In genomic region chr16:9845661-9846361, GRCh38 we compare ENCODE assay signal across 23 cellular contexts.
DNase-seq lines count a peak whose midpoint lies in the region; ATAC-seq, FAIRE-seq and TF ChIP-seq lines count a peak whose summit lies in the region.
"Had no signal": no experiment of that assay in that cellular context is flagged by ENCODE, and none has a peak within 500 bp of the region (broad histone marks: within the 10 kb centered on the region; RNA-seq: fewer than 3 reads in every experiment).

No MANE protein-coding gene starts in this region.

- H3K4me3 ChIP-seq in A549 = no peak overlapping the region
- H3K4me3 ChIP-seq in choroid plexus epithelial cell (ENCODE audit: low read depth, low read length) = no peak overlapping the region
- H3K4me3 ChIP-seq in dorsolateral prefrontal cortex = no peak overlapping the region
- no peak overlapping the region for H3K4me3 ChIP-seq in colonic mucosa
- H3K4me3 ChIP-seq: mucosa of descending colon, SJCRH30, thyroid gland had no signal

- no peak for TF ChIP-seq CTCF in A549 (IDR thresholded peaks at IDR 0.05)
- no peak for TF ChIP-seq CTCF in choroid plexus epithelial cell (conservative IDR thresholded peaks at IDR 0.05; ENCODE audit: low read depth, low read length)
- no peak for TF ChIP-seq CTCF in dorsolateral prefrontal cortex (IDR thresholded peaks at IDR 0.05 in 54 of 56, conservative IDR thresholded peaks at IDR 0.05 in 2 of 56; ENCODE audit: low read depth in 1 of 56, partially characterized antibody in 56 of 56)
- no peak for TF ChIP-seq CTCF in colonic mucosa (IDR thresholded peaks at IDR 0.05)

- CTCF ChIA-PET in A549 (lab: Yijun Ruan, JAX) = interaction anchor here (0.6 kb wide), 1 partner anchor 583 kb away, joined by 4 read pairs; no protein-coding TSS in a partner anchor

- H3K9me3 ChIP-seq in A549 (no peaks in the 10 kb centered on the region), colonic mucosa (no peaks in the 10 kb centered on the region)
- H3K9me3 ChIP-seq: mucosa of descending colon, SJCRH30, thyroid gland had no signal

- ATAC-seq in A549 (peak in 1 of 2 experiments; percentile 67; a peak in 3 of 6 replicates), GM21619 (IDR thresholded peaks at IDR 0.05; ENCODE audit: unreplicated experiment) (no peak)
- ATAC-seq: activated CD8-positive, alpha-beta T cell treated with anti-CD3 and anti-CD28 coated beads for 36 hours; HepG2; mucosa of descending colon; stimulated activated effector memory CD8-positive, alpha-beta T cell treated with anti-CD3 and anti-CD28 coated beads, Interleukin-12 subunit alpha, Interleukin-12 subunit beta, amount 100 ng/mL, for 72 hours had no signal

- no peaks in the 10 kb centered on the region for H3K27me3 ChIP-seq in dorsolateral prefrontal cortex
- no peaks in the 10 kb centered on the region for H3K27me3 ChIP-seq in colonic mucosa
- H3K27me3 ChIP-seq: SJCRH30, thyroid gland had no signal

- no peak overlapping the region for H3K9ac ChIP-seq in colonic mucosa (ENCODE audit: low read depth in 2 of 2, low read length in 2 of 2)

- WGBS in A549 (ENCODE audit: missing lambda C conversion rate) = 31% methylated on average over 3 of the region's 3 CpGs

- no peak for TF ChIP-seq POLR2A in A549 (IDR thresholded peaks at IDR 0.05; ENCODE audit: low read length)

- no peak for TF ChIP-seq RAD21 in A549 (conservative IDR thresholded peaks at IDR 0.05 in 1 of 2, IDR thresholded peaks at IDR 0.05 in 1 of 2)

- H3K27ac ChIP-seq in A549 = peak overlapping the region; percentile 32 to 43; a peak in 2 of 6 replicates
- peak overlapping the region in 29 of 59 donors; percentile 0 to 65 (median 34) for H3K27ac ChIP-seq in dorsolateral prefrontal cortex
- no peak overlapping the region for H3K27ac ChIP-seq in colonic mucosa
- H3K27ac ChIP-seq: SJCRH30, thyroid gland had no signal

- H3K4me1 ChIP-seq in A549 = peaks cover 16% of the 10 kb centered on the region; the same call in 2 of the 3 replicates
- no peaks in the 10 kb centered on the region for H3K4me1 ChIP-seq in colonic mucosa
- H3K4me1 ChIP-seq: SJCRH30, thyroid gland had no signal

- POLR2A ChIA-PET in A549 (lab: Yijun Ruan, JAX) = no interaction called here

- TF ChIP-seq EP300 in A549 (IDR thresholded peaks at IDR 0.05) = no peak

- FAIRE-seq in A549 (lab: Jason Lieb, UNC) = no peak
- FAIRE-seq: A204.1, frontal cortex, HepG2 had no signal

- intact Hi-C loops in dorsolateral prefrontal cortex (cut with DNase I) = no loop called here
- intact Hi-C loops in colonic mucosa (cut with DNase I) = no loop called here

- DNase-seq in A549 (ENCODE audit: low read depth in 1 of 2, low spot score in 1 of 2) (peak in 1 of 2 experiments; percentile 9), LHCN-M2 (ENCODE audit: low read depth) (peak; percentile 77), choroid plexus epithelial cell (ENCODE audit: low read depth) (peak; percentile 22), glomerular visceral epithelial cell (ENCODE audit: extremely low spot score) (peak; percentile 11), dorsolateral prefrontal cortex (no peak), NCI-H510A (lab: John Stamatoyannopoulos, UW) (no peak), colonic mucosa (no peak)
- DNase-seq: activated B cell treated with CpG ODN at 0.5 μM for 24 hours; activated CD8-positive, alpha-beta T cell treated with anti-CD3 and anti-CD28 coated beads for 36 hours; activated T-cell treated with anti-CD3 and anti-CD28 coated beads, Interleukin-2, amount 50 U/mL, for 24 hours; MM.1S; mucosa of descending colon; NCI-H1930; NCI-H524 treated with DMSO at 0.1 percent for 48 hours; retina; SJCRH30; stimulated activated CD4-positive, alpha-beta T cell treated with anti-CD3 and anti-CD28 coated beads, Interleukin-15, amount 100 ng/mL, for 24 hours; thyroid gland had no signal

- no peaks in the 10 kb centered on the region for H3K36me3 ChIP-seq in colonic mucosa
- H3K36me3 ChIP-seq: SJCRH30, thyroid gland had no signal

- peak overlapping the region; percentile 46 for H3K4me2 ChIP-seq in A549

TF ChIP-seq in A549, 52 proteins besides CTCF, POLR2A, EP300 and RAD21:
- peak; percentile 56 for TF ChIP-seq JUNB (IDR thresholded peaks at IDR 0.05)
- no peak for TF ChIP-seq FOXS1 (CRISPR knock-in tag; IDR thresholded peaks at IDR 0.05)
- 0 out of 2 replicates have a peak, but pooled peaks have one; percentile 28 for TF ChIP-seq FOSL2 (IDR thresholded peaks at IDR 0.05)
- no peak for TF ChIP-seq FOSL2 (CRISPR knock-in tag; IDR thresholded peaks at IDR 0.05)

Comparison
In these comparisons a context has a peak if more than half of its experiments do, and no peak if none do; other contexts are left out.
1. DNase-seq: peak in LHCN-M2 (single experiment), choroid plexus epithelial cell (single experiment) and glomerular visceral epithelial cell (single experiment); none in dorsolateral prefrontal cortex (0 of 10), NCI-H510A (single experiment) and colonic mucosa (single experiment).